9 cellular contexts compared by ENCODE assay signal in genomic region chr10:53209941-53210611, GRCh38.
DNase-seq lines count a peak whose midpoint lies in the region; ATAC-seq lines count a peak whose summit lies in the region.
"Had no signal": no experiment of that assay in that cellular context is flagged by ENCODE, and none has a peak within 500 bp of the region (broad histone marks: within the 10 kb centered on the region; RNA-seq: fewer than 3 reads in every experiment).

No MANE protein-coding gene starts in this region.

- no peak overlapping the region for H3K27ac Mint-ChIP-seq in T-cell
- no peak overlapping the region for H3K27ac Mint-ChIP-seq in activated T-cell treated with anti-CD3 and anti-CD28 coated beads, Interleukin-2, amount 50 U/mL, for 72 hours

- DNase-seq in Ammon's horn (ENCODE audit: low spot score) (peak; percentile 14), HT-29 (ENCODE audit: low spot score) (peak; percentile 79), SK-N-DZ (ENCODE audit: low spot score) (peak; percentile 59), iPS-NIHi7 (ENCODE audit: extremely low spot score) (peak; percentile 51), dedifferentiated amniotic fluid mesenchymal stem cell (ENCODE audit: extremely low spot score) (no peak), T-cell (no peak)
- DNase-seq in activated T-cell treated with anti-CD3 and anti-CD28 coated beads, Interleukin-2, amount 50 U/mL, for 1 hour: no peak
- DNase-seq in activated T-cell treated with anti-CD3 and anti-CD28 coated beads, Interleukin-2, amount 50 U/mL, for 72 hours: no peak

- CTCF ChIA-PET in T-cell (lab: Charles Lee): no interaction called here

- H3K27me3 Mint-ChIP-seq in T-cell: no peaks in the 10 kb centered on the region
- no peaks in the 10 kb centered on the region for H3K27me3 Mint-ChIP-seq in activated T-cell treated with anti-CD3 and anti-CD28 coated beads, Interleukin-2, amount 50 U/mL, for 72 hours (ENCODE audit: low read depth)

- H3K4me3 Mint-ChIP-seq in T-cell: no peak overlapping the region
- no peak overlapping the region for H3K4me3 Mint-ChIP-seq in activated T-cell treated with anti-CD3 and anti-CD28 coated beads, Interleukin-2, amount 50 U/mL, for 72 hours

- H3K36me3 Mint-ChIP-seq in T-cell: no peaks in the 10 kb centered on the region
- H3K36me3 Mint-ChIP-seq in activated T-cell treated with anti-CD3 and anti-CD28 coated beads, Interleukin-2, amount 50 U/mL, for 72 hours (ENCODE audit: insufficient read depth in 2 of 2): peaks cover 0 to 3% of the 10 kb centered on the region in 2 donors

- no peak for ATAC-seq in T-cell (replicated peaks in 1 of 4)
- ATAC-seq in activated T-cell treated with anti-CD3 and anti-CD28 coated beads, Interleukin-2, amount 50 U/mL, for 72 hours (replicated peaks in 1 of 2): no peak
- ATAC-seq: activated CD4-positive, CD25-positive, alpha-beta regulatory T cell treated with anti-CD3 and anti-CD28 coated beads, Interleukin-2, amount 50 U/mL, for 24 hours had no signal

- peaks cover 4 to 24% (median 16%) of the 10 kb centered on the region in 3 donors for H3K9me3 Mint-ChIP-seq in T-cell
- H3K9me3 Mint-ChIP-seq in activated T-cell treated with anti-CD3 and anti-CD28 coated beads, Interleukin-2, amount 50 U/mL, for 72 hours: peaks cover 4 to 13% of the 10 kb centered on the region in 2 donors

- POLR2A ChIA-PET in T-cell (lab: Charles Lee): no interaction called here

- H3K4me1 Mint-ChIP-seq in T-cell: no peaks in the 10 kb centered on the region
- H3K4me1 Mint-ChIP-seq in activated T-cell treated with anti-CD3 and anti-CD28 coated beads, Interleukin-2, amount 50 U/mL, for 72 hours (ENCODE audit: low read depth): no peaks in the 10 kb centered on the region

Comparison
In these comparisons a context has a peak if more than half of its experiments do, and no peak if none do; other contexts are left out.
1. DNase-seq: peak in Ammon's horn (single experiment), HT-29 (single experiment), SK-N-DZ (single experiment) and iPS-NIHi7 (single experiment); none in dedifferentiated amniotic fluid mesenchymal stem cell (single experiment), activated T-cell treated with anti-CD3 and anti-CD28 coated beads, Interleukin-2, amount 50 U/mL, for 1 hour (single experiment), T-cell (0 of 34) and activated T-cell treated with anti-CD3 and anti-CD28 coated beads, Interleukin-2, amount 50 U/mL, for 72 hours (0 of 2).